ENCODE assay signal across 8 cellular contexts in the genomic region with DNA sequence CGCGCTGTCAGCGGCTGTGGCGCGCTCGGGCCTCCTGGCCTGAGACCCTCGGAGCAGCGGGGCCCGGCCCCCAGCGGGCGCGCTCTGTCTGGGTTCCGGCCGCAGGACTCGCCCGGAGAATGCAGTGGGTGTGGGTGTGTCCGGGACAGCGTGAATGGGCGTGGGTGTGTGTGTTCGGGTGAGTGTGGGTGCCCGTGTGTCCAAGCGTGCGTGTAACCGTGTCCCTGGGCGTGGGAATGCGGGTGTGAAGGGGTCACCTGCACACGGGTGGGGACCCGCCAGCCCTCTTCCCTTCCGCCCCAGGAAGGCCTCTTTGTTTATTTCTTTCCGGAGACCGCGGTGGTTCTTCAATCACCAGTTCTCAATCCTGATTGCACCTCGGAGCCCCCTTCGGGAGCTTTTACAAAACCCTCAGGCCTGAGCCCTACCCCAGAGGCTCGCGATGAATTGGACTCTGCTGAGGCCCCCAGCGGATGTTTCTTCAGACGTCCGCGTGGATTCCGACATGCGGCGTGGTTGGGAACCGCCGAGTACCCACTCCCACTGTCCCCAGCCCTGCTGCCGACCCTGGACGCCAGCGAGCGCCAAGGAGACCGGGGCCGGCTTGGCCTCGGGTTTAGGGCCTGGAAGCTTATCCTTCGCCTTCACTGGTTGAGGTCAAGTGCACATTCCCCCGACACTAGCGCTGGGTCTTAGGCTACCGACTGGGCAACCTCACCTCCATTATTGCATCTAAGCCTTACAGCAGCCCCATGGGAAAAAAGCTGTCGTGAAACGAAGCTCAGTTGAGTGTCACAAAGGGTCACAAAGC. TPM values are rescaled to one million over a fixed set of nuclear protein-coding genes. Genes with fewer than 3 reads are reported as not detected.
DNase-seq lines count a peak whose midpoint lies in the region; ATAC-seq, FAIRE-seq and TF ChIP-seq lines count a peak whose summit lies in the region.

No MANE protein-coding gene starts in this region.

- H3K27ac ChIP-seq in A549 (peak overlapping the region; percentile 66 to 87), GM23338 (ENCODE audit: low read depth) (peak overlapping the region; percentile 59; the same call in 1 of the 2 replicates), brain microvascular endothelial cell (no peak overlapping the region), tibial nerve (peak overlapping the region in 2 of 4 donors; percentile 54 to 79)

- POLR2A ChIA-PET in A549 (lab: Yijun Ruan, JAX) = no interaction called here

- no peak for FAIRE-seq in A549 (lab: Jason Lieb, UNC)

- H3K4me1 Mint-ChIP-seq in GM23338 = peaks cover 31% of the 10 kb centered on the region

- no peak for TF ChIP-seq POLR2A in A549 (IDR thresholded peaks at IDR 0.05; ENCODE audit: low read length)
- TF ChIP-seq POLR2A in lower leg skin (IDR thresholded peaks at IDR 0.05) = no peak
- TF ChIP-seq POLR2A in tibial nerve (IDR thresholded peaks at IDR 0.05) = no peak

- WGBS in A549 (ENCODE audit: missing lambda C conversion rate) = 92% methylated on average over 33 of the region's 58 CpGs
- WGBS in lower leg skin, 2 donors = 30 to 40% methylated on average over 39 to 55 of the region's 58 CpGs
- WGBS in tibial nerve, 2 donors = 25 to 33% methylated on average over 36 to 47 of the region's 58 CpGs

- H3K27me3 ChIP-seq in GM23338 (ENCODE audit: insufficient read depth) = peaks cover 47% of the 10 kb centered on the region
- H3K27me3 ChIP-seq in brain microvascular endothelial cell (replicated peaks) = peaks cover 4% of the 10 kb centered on the region
- no peaks in the 10 kb centered on the region for H3K27me3 ChIP-seq in tibial nerve

- in situ Hi-C loops in brain microvascular endothelial cell (cut with HindIII; ENCODE audit: low pct_ligation_motif_present, low sequenced_read_pairs) = no loop called here

- peak overlapping the region; percentile 89 for H3K4me3 Mint-ChIP-seq in GM23338

- peak overlapping the region; percentile 85 for H2AFZ ChIP-seq in GM23338

- TF ChIP-seq EP300 in A549 (IDR thresholded peaks at IDR 0.05) (no peak), tibial nerve (IDR thresholded peaks at IDR 0.05) (no peak)

- no peaks in the 10 kb centered on the region for H4K20me1 ChIP-seq in GM23338 (replicated peaks; ENCODE audit: insufficient read depth)

- no peak for DNase-seq in A549 (ENCODE audit: low read depth in 1 of 2, low spot score in 1 of 2)
- peak; percentile 64 for DNase-seq in GM23338 (ENCODE audit: low spot score)
- no peak for DNase-seq in brain microvascular endothelial cell
- no peak for DNase-seq in lower leg skin (ENCODE audit: low spot score in 2 of 2)
- DNase-seq in tibial nerve (ENCODE audit: low spot score in 2 of 2) = no peak

- TF ChIP-seq RAD21 in A549 (conservative IDR thresholded peaks at IDR 0.05 in 1 of 2, IDR thresholded peaks at IDR 0.05 in 1 of 2) = no peak

- peaks cover 16% of the 10 kb centered on the region for H3K27me3 Mint-ChIP-seq in GM23338 (ENCODE audit: insufficient read depth, low read depth, poor library complexity)

- CTCF ChIA-PET in A549 (lab: Yijun Ruan, JAX) = interaction anchor here (0.6 to 2.3 kb wide), 6 partner anchors 11 to 41 kb away, joined by 3 to 8 read pairs (median 3); no protein-coding TSS in a partner anchor

- H3K79me2 ChIP-seq in GM23338 (replicated peaks; ENCODE audit: insufficient read depth) = no peaks in the 10 kb centered on the region

- H3K36me3 Mint-ChIP-seq in GM23338 (ENCODE audit: low read depth) = no peaks in the 10 kb centered on the region

- ATAC-seq in A549 (0 out of 6 replicates have a peak, but pooled peaks of 1 of the 2 experiments have one; percentile 43), GM23338 (peak; percentile 18), HG03460 (IDR thresholded peaks at IDR 0.05; ENCODE audit: unreplicated experiment) (no peak), HG03520 (IDR thresholded peaks at IDR 0.05; ENCODE audit: unreplicated experiment) (no peak), GM18909 (IDR thresholded peaks at IDR 0.05; ENCODE audit: poor library complexity, unreplicated experiment) (no peak)

- no peaks in the 10 kb centered on the region for H3K36me3 ChIP-seq in GM23338 (ENCODE audit: insufficient read depth)
- H3K36me3 ChIP-seq in brain microvascular endothelial cell (replicated peaks) = no peaks in the 10 kb centered on the region
- no peaks in the 10 kb centered on the region for H3K36me3 ChIP-seq in tibial nerve

- no peak for TF ChIP-seq CTCF in A549 (IDR thresholded peaks at IDR 0.05)
- TF ChIP-seq CTCF in GM23338 (conservative IDR thresholded peaks at IDR 0.05; ENCODE audit: low read depth in 2 of 2) = no peak
- no peak for TF ChIP-seq CTCF in brain microvascular endothelial cell (IDR thresholded peaks at IDR 0.05; ENCODE audit: low read depth, low read length, missing control alignments)
- no peak for TF ChIP-seq CTCF in lower leg skin (IDR thresholded peaks at IDR 0.05)
- TF ChIP-seq CTCF in tibial nerve (IDR thresholded peaks at IDR 0.05) = no peak

- H3K9me3 ChIP-seq in A549 (no peaks in the 10 kb centered on the region), tibial nerve (no peaks in the 10 kb centered on the region)

- intact Hi-C loops in lower leg skin (cut with DNase I; ENCODE audit: low total_unique reads) = loop anchor here (1.0 kb wide), 1 partner anchor 18 kb away; no protein-coding TSS in a partner anchor

- H3F3A ChIP-seq in GM23338 (replicated peaks; ENCODE audit: low read depth) = peaks cover 11% of the 10 kb centered on the region; the same call in 1 of the 2 replicates

- H3K9me2 ChIP-seq in GM23338 (ENCODE audit: insufficient read depth) = no peaks in the 10 kb centered on the region

- H3K4me1 ChIP-seq in A549 (peaks cover 28% of the 10 kb centered on the region), GM23338 (ENCODE audit: insufficient read depth) (peaks cover 23% of the 10 kb centered on the region), tibial nerve (peaks cover 0 to 31% (median 12%) of the 10 kb centered on the region in 4 donors)

- no peaks in the 10 kb centered on the region for H3K9me3 Mint-ChIP-seq in GM23338

- peak overlapping the region; percentile 97 for H3K27ac Mint-ChIP-seq in GM23338

- H3K4me3 ChIP-seq in A549 (peak overlapping the region; percentile 48), GM23338 (peak overlapping the region; percentile 68), brain microvascular endothelial cell (ENCODE audit: low read depth, low read length) (peak overlapping the region; percentile 52), lower leg skin (ENCODE audit: low read depth, poor library complexity, severe bottlenecking) (peak overlapping the region; percentile 22), tibial nerve (peak overlapping the region; percentile 34 to 69 (median 48))

- peak overlapping the region; percentile 97 for H3K4me2 ChIP-seq in A549
- peak overlapping the region; percentile 92 for H3K4me2 ChIP-seq in GM23338

TF ChIP-seq in A549, 52 proteins besides CTCF, POLR2A, EP300 and RAD21:
- TF ChIP-seq TFCP2L1 (CRISPR knock-in tag; IDR thresholded peaks at IDR 0.05) (no peak), FOSB (CRISPR knock-in tag; IDR thresholded peaks at IDR 0.05) (no peak), ZSCAN20 (CRISPR knock-in tag; IDR thresholded peaks at IDR 0.05) (no peak), HOXB5 (CRISPR knock-in tag; IDR thresholded peaks at IDR 0.05) (no peak)
TF ChIP-seq in A549: peak in this region for 0.

TF ChIP-seq in GM23338, 12 proteins besides CTCF, POLR2A, EP300 and RAD21:
- TF ChIP-seq ZNF114 (CRISPR knock-in tag; IDR thresholded peaks at IDR 0.05) (no peak), EZH2phosphoT487 (IDR thresholded peaks at IDR 0.05; ENCODE audit: unreplicated experiment) (no peak), CREB1 (CRISPR knock-in tag; IDR thresholded peaks at IDR 0.05; ENCODE audit: low read depth) (no peak), EZH2 (IDR thresholded peaks at IDR 0.05; ENCODE audit: low read depth, unreplicated experiment) (no peak), POLR2AphosphoS5 (IDR thresholded peaks at IDR 0.05; ENCODE audit: low read depth) (no peak)
- TF ChIP-seq, protein P1, sequence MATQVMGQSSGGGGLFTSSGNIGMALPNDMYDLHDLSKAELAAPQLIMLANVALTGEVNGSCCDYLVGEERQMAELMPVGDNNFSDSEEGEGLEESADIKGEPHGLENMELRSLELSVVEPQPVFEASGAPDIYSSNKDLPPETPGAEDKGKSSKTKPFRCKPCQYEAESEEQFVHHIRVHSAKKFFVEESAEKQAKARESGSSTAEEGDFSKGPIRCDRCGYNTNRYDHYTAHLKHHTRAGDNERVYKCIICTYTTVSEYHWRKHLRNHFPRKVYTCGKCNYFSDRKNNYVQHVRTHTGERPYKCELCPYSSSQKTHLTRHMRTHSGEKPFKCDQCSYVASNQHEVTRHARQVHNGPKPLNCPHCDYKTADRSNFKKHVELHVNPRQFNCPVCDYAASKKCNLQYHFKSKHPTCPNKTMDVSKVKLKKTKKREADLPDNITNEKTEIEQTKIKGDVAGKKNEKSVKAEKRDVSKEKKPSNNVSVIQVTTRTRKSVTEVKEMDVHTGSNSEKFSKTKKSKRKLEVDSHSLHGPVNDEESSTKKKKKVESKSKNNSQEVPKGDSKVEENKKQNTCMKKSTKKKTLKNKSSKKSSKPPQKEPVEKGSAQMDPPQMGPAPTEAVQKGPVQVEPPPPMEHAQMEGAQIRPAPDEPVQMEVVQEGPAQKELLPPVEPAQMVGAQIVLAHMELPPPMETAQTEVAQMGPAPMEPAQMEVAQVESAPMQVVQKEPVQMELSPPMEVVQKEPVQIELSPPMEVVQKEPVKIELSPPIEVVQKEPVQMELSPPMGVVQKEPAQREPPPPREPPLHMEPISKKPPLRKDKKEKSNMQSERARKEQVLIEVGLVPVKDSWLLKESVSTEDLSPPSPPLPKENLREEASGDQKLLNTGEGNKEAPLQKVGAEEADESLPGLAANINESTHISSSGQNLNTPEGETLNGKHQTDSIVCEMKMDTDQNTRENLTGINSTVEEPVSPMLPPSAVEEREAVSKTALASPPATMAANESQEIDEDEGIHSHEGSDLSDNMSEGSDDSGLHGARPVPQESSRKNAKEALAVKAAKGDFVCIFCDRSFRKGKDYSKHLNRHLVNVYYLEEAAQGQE (IDR thresholded peaks at IDR 0.05; ENCODE audit: unreplicated experiment) = no peak

RNA-seq across cellular contexts. Expression of a gene that starts 19.3 kb away (rescaled TPM):
- 0.62 and 0.77 TPM in 2 replicates for polyA plus RNA-seq in A549 (2011; rRNA removed)
- polyA plus RNA-seq in A549 (2012; cell fraction: cytosol; rRNA removed) = 0.33 and 0.43 TPM in 2 replicates
- polyA plus RNA-seq in A549 (2012; cell fraction: nucleus; rRNA removed) = 0.12 and 0.22 TPM in 2 replicates
- 0.71 to 1.3 TPM (median 0.87 TPM) in 3 replicates for polyA plus RNA-seq in A549 (2017; fragmentation: RNase III; extraction: RNeasy Plus Mini Kit Qiagen cat#74134 plus additional on column Dnase treatment)
- polyA minus RNA-seq in A549 (2011; rRNA and poly(A)+ RNA removed) = 0.44 and 0.62 TPM in 2 replicates
- 1.0 and 1.6 TPM in 2 replicates for total RNA-seq in GM23338 (2014; rRNA removed; shearing (Covaris generic))
- 1.3 and 1.4 TPM in 2 replicates for polyA plus RNA-seq in GM23338 (2016; fragmentation: Nextera tagmentation; extraction: Ambion mirVana)
- total RNA-seq in lower leg skin = 10 to 100 TPM in 3 of 4 donors, 1 to 10 TPM in 1; 9.6 to 18.1 (median 14.9) TPM
- total RNA-seq in tibial nerve = 1 to 10 TPM in 2 of 4 donors, under 1 TPM in 2; 0.60 to 1.7 (median 1.0) TPM
